In genomic region chr2:88071365-88071764, GRCh38 we compare ENCODE assay signal across 23 cellular contexts. TPM values are rescaled to one million over a fixed set of nuclear protein-coding genes. Genes with fewer than 3 reads are reported as not detected.
DNase-seq lines count a peak whose midpoint lies in the region; ATAC-seq, FAIRE-seq and TF ChIP-seq lines count a peak whose summit lies in the region.
"Had no signal": no experiment of that assay in that cellular context is flagged by ENCODE, and none has a peak within 500 bp of the region (broad histone marks: within the 10 kb centered on the region; RNA-seq: fewer than 3 reads in every experiment).

No MANE protein-coding gene starts in this region.

- H4K20me1 ChIP-seq in K562 (replicated peaks; ENCODE audit: control insufficient read depth, insufficient read depth, low read length) = no peaks in the 10 kb centered on the region

- 47 to 65% (median 55%) methylated on average over 2 of the region's 2 CpGs for WGBS in heart left ventricle, 4 donors
- 36% methylated on average over 2 of the region's 2 CpGs for WGBS in K562 (ENCODE audit: insufficient coverage, low coverage, missing lambda C conversion rate)
- WGBS in mesendoderm (ENCODE audit: extremely low coverage, insufficient coverage, low lambda C conversion rate) = no CpG with 5 or more reads among the region's 2 CpGs

- TF ChIP-seq CTCF in heart left ventricle (IDR thresholded peaks at IDR 0.05) = no peak
- no peak for TF ChIP-seq CTCF in K562 (IDR thresholded peaks at IDR 0.05 in 2 of 3, conservative IDR thresholded peaks at IDR 0.05 in 1 of 3; ENCODE audit: insufficient read depth in 2 of 3, low read depth in 1 of 3, low read length in 3 of 3)
- TF ChIP-seq CTCF in GM13977 (IDR thresholded peaks at IDR 0.05; ENCODE audit: extremely low read depth, insufficient read depth, missing control alignments) = no peak

- no peak overlapping the region for H3K4ac ChIP-seq in mesendoderm (ENCODE audit: low read depth, low read length)

- peaks cover 2 to 4% of the 10 kb centered on the region in 2 donors for H3K9me3 Mint-ChIP-seq in stimulated activated naive B cell treated with anti-CD40 and anti-IgM and Interleukin-4, amounts not matched to agents 10 μg/mL and 1 μg/mL and 100 μg/mL, for 72 hours

- no peak for TF ChIP-seq RAD21 in K562 (CRISPR knock-in tag; conservative IDR thresholded peaks at IDR 0.05 in 1 of 2, IDR thresholded peaks at IDR 0.05 in 1 of 2)

- no peaks in the 10 kb centered on the region for H3K36me3 ChIP-seq in heart left ventricle
- no peaks in the 10 kb centered on the region for H3K36me3 ChIP-seq in K562 (ENCODE audit: control insufficient read depth, insufficient read depth, low read length)
- H3K36me3 ChIP-seq in mesendoderm (ENCODE audit: control insufficient read depth, insufficient read depth, low read length) = no peaks in the 10 kb centered on the region
- H3K36me3 ChIP-seq: Peyer's patch had no signal

- no peak overlapping the region for H2AK5ac ChIP-seq in mesendoderm (ENCODE audit: low read length)

- H3K36me3 Mint-ChIP-seq in stimulated activated naive B cell treated with anti-CD40 and anti-IgM and Interleukin-4, amounts not matched to agents 10 μg/mL and 1 μg/mL and 100 μg/mL, for 72 hours = no peaks in the 10 kb centered on the region
- H3K36me3 Mint-ChIP-seq: CD4-positive, CD25-positive, alpha-beta regulatory T cell had no signal

- H3K9ac ChIP-seq in K562 (ENCODE audit: insufficient read depth in 1 of 2, low read depth in 2 of 2, low read length in 2 of 2) (no peak overlapping the region), mesendoderm (ENCODE audit: low read length) (no peak overlapping the region)
- H3K9ac ChIP-seq: GM23248 had no signal

- H3K27ac ChIP-seq in heart left ventricle (peak overlapping the region in 8 of 12 donors; percentile 10 to 95 (median 52)), K562 (ENCODE audit: extremely low read depth, low read depth, low read length) (no peak overlapping the region), mesendoderm (ENCODE audit: low read depth, low read length) (no peak overlapping the region)
- H3K27ac ChIP-seq: GM23248, Peyer's patch had no signal

- H3K4me3 ChIP-seq in heart left ventricle (peak overlapping the region in 11 of 12 donors; percentile 4 to 66 (median 55)), K562 (no peak overlapping the region), mesendoderm (ENCODE audit: low read length) (no peak overlapping the region)
- H3K4me3 ChIP-seq: GM23248, Peyer's patch had no signal

- no peak for TF ChIP-seq EP300 in K562 (IDR thresholded peaks at IDR 0.05; ENCODE audit: low read length)

- peaks cover 0 to 7% (median 0%) of the 10 kb centered on the region in 12 donors for H3K9me3 ChIP-seq in heart left ventricle
- no peaks in the 10 kb centered on the region for H3K9me3 ChIP-seq in K562 (replicated peaks; ENCODE audit: control insufficient read depth, insufficient read depth, low read depth, low read length)
- H3K9me3 ChIP-seq: Peyer's patch had no signal

- H3K4me1 Mint-ChIP-seq in stimulated activated naive B cell treated with anti-CD40 and anti-IgM and Interleukin-4, amounts not matched to agents 10 μg/mL and 1 μg/mL and 100 μg/mL, for 72 hours = no peaks in the 10 kb centered on the region
- H3K4me1 Mint-ChIP-seq: CD4-positive, CD25-positive, alpha-beta regulatory T cell had no signal

- no peak overlapping the region for H2BK15ac ChIP-seq in mesendoderm (replicated peaks; ENCODE audit: low read depth)

- in situ Hi-C loops in K562 (cut with MboI) = no loop called here
- in situ Hi-C loops in GM13977 (cut with MboI; ENCODE audit: low pct_unique_long_range_greater_than_20kb, low sequenced_read_pairs, unreplicated experiment) = no loop called here

- no peaks in the 10 kb centered on the region for H3K27me3 ChIP-seq in heart left ventricle
- H3K27me3 ChIP-seq in K562 (ENCODE audit: control insufficient read depth in 2 of 2, insufficient read depth in 2 of 2, low read length in 2 of 2) = no peaks in the 10 kb centered on the region
- H3K27me3 ChIP-seq in mesendoderm (ENCODE audit: insufficient read depth, low read length, poor library complexity) = no peaks in the 10 kb centered on the region
- H3K27me3 ChIP-seq: Peyer's patch had no signal

- H3K4me1 ChIP-seq in heart left ventricle (peaks cover 0 to 19% (median 0%) of the 10 kb centered on the region in 12 donors), K562 (replicated peaks in 1 of 2; ENCODE audit: control insufficient read depth in 2 of 2, insufficient read depth in 2 of 2, low read length in 2 of 2) (no peaks in the 10 kb centered on the region; a peak in 1 of 5 replicates), mesendoderm (ENCODE audit: control insufficient read depth, low read depth, low read length) (peaks cover 2% of the 10 kb centered on the region)
- H3K4me1 ChIP-seq: Peyer's patch had no signal

- H3K4me3 Mint-ChIP-seq in stimulated activated naive B cell treated with anti-CD40 and anti-IgM and Interleukin-4, amounts not matched to agents 10 μg/mL and 1 μg/mL and 100 μg/mL, for 72 hours = no peak overlapping the region
- H3K4me3 Mint-ChIP-seq: CD4-positive, CD25-positive, alpha-beta regulatory T cell had no signal

- no TSS peak for BruUV-seq in K562 (replicated peaks; lab: Mats Ljungman, UMichigan)

- H3K23ac ChIP-seq in mesendoderm (ENCODE audit: low read length) = no peak overlapping the region

- no peak overlapping the region for H3K4me2 ChIP-seq in K562 (ENCODE audit: insufficient read depth, low read length)
- H3K4me2 ChIP-seq in mesendoderm (ENCODE audit: low read length) = no peak overlapping the region

- TF ChIP-seq POLR2A in heart left ventricle (IDR thresholded peaks at IDR 0.05) = no peak
- no peak for TF ChIP-seq POLR2A in K562 (conservative IDR thresholded peaks at IDR 0.05)

- H4K8ac ChIP-seq in mesendoderm (ENCODE audit: low read depth, low read length) = no peak overlapping the region

- FAIRE-seq in K562 (lab: Jason Lieb, UNC) = no peak
- FAIRE-seq: G401.6, GM12892 had no signal

- H4K5ac ChIP-seq in mesendoderm (ENCODE audit: low read length) = no peak overlapping the region

- peak overlapping the region; percentile 31 for H3K27ac Mint-ChIP-seq in stimulated activated naive B cell treated with anti-CD40 and anti-IgM and Interleukin-4, amounts not matched to agents 10 μg/mL and 1 μg/mL and 100 μg/mL, for 72 hours
- H3K27ac Mint-ChIP-seq: CD4-positive, CD25-positive, alpha-beta regulatory T cell had no signal

- peaks cover 0 to 5% of the 10 kb centered on the region in 2 donors for H3K27me3 Mint-ChIP-seq in stimulated activated naive B cell treated with anti-CD40 and anti-IgM and Interleukin-4, amounts not matched to agents 10 μg/mL and 1 μg/mL and 100 μg/mL, for 72 hours

- no peak for DNase-seq in heart left ventricle
- no peak for DNase-seq in left ventricle myocardium superior
- no peak for DNase-seq in K562 (ENCODE audit: extremely low read depth in 1 of 4, low spot score in 3 of 4)
- DNase-seq in mesendoderm = peak; percentile 69
- DNase-seq in stimulated activated naive B cell treated with anti-CD40 and anti-IgM and Interleukin-4, amounts not matched to agents 10 μg/mL and 1 μg/mL and 100 μg/mL, for 72 hours = no peak
- no peak for DNase-seq in GM13977 (ENCODE audit: low spot score)
- DNase-seq in activated naive CD4-positive, alpha-beta T cell treated with anti-CD3 and anti-CD28 coated beads, Interleukin-2, amount 50 U/mL, for 16 hours = no peak
- no peak for DNase-seq in NCI-H2107 (lab: John Stamatoyannopoulos, UW)
- DNase-seq: AML-193; Calu3; CD4-positive, CD25-positive, alpha-beta regulatory T cell; DMS79 treated with DMSO at 0.1 percent for 48 hours; GM23248; Karpas-422; MM.1S; NCI-H1105; NCI-H1694 treated with DMSO at 0.1 percent for 48 hours; NCI-H446; NCI-H748 treated with DMSO at 0.1 percent for 48 hours; Peyer's patch; SIG-M5 had no signal

- ATAC-seq in heart left ventricle = no peak
- ATAC-seq in left ventricle myocardium superior = no peak
- ATAC-seq in K562 = peak; percentile 46; the same call in 1 of the 3 replicates
- ATAC-seq in stimulated activated naive B cell treated with anti-CD40 and anti-IgM and Interleukin-4, amounts not matched to agents 10 μg/mL and 1 μg/mL and 100 μg/mL, for 72 hours (replicated peaks) = no peak

- intact Hi-C loops in heart left ventricle (cut with DNase I) (no loop called here), left ventricle myocardium superior (cut with micrococcal nuclease) (no loop called here), K562 (cut with micrococcal nuclease) (no loop called here)

- H2AFZ ChIP-seq in K562 (ENCODE audit: low read depth, low read length) = peak overlapping the region; percentile 6
- H2AFZ ChIP-seq: GM23248 had no signal

- no peak overlapping the region for H2BK120ac ChIP-seq in mesendoderm (ENCODE audit: low read depth, low read length)

- no peaks in the 10 kb centered on the region for H3K79me1 ChIP-seq in mesendoderm (ENCODE audit: low read length)

- H3K18ac ChIP-seq in mesendoderm (ENCODE audit: low read length) = no peak overlapping the region

- H3K79me2 ChIP-seq in K562 (ENCODE audit: control insufficient read depth, insufficient read depth, low read length) (no peaks in the 10 kb centered on the region), mesendoderm (ENCODE audit: control insufficient read depth, insufficient read depth, low read length) (no peaks in the 10 kb centered on the region)

- peak overlapping the region; percentile 15 for H3K56ac ChIP-seq in mesendoderm (ENCODE audit: low read length)

- no peak overlapping the region for H2BK5ac ChIP-seq in mesendoderm (ENCODE audit: low read length)

- POLR2A ChIA-PET in K562 (lab: Yijun Ruan, JAX) = no interaction called here

- no peaks in the 10 kb centered on the region for H3K9me1 ChIP-seq in K562 (ENCODE audit: control insufficient read depth, insufficient read depth, low read length)

- CTCF ChIA-PET in K562 (lab: Yijun Ruan, JAX; ENCODE audit: low intra/inter-chr PET ratio) = no interaction called here

RNA-seq across cellular contexts. Expression of gene SMYD1, which starts 3.7 kb away (rescaled TPM):
- total RNA-seq in heart left ventricle (100 to 1,000 TPM; 132 to 658 (median 404) TPM), left ventricle myocardium superior (492 TPM), K562 (2014; rRNA removed) (not detected in 2 replicates), K562 (2014; rRNA removed; fragmentation: Illumina TruSeq; extraction: Trizol) (not detected in 2 replicates), K562 (2015; rRNA removed; fragmentation: Illumina TruSeq; extraction: Trizol) (not detected in 2 replicates), K562 (2021) (not detected in 2 replicates)
- polyA plus RNA-seq in heart left ventricle (100 to 1,000 TPM; 133 to 157 TPM), K562 (2011; rRNA removed) (not detected in 2 replicates), K562 (2014; fragmentation: Illumina TruSeq; extraction: Trizol) (not detected in 2 replicates), K562 (2014; fragmentation: Nextera tagmentation; extraction: Ambion mirVana) (not detected), K562 (2014; rRNA removed) (not detected in 2 replicates)
- not detected in 2 replicates for total RNA-seq in K562 (2011; cell fraction: chromatin; rRNA removed; ENCODE audit: low replicate concordance)
- total RNA-seq in K562 (2011; cell fraction: nucleolus; rRNA removed) = not detected in 2 replicates
- total RNA-seq in K562 (2011; cell fraction: nucleoplasm; rRNA removed) = not detected in 2 replicates
- polyA plus RNA-seq in K562 (2011; cell fraction: cytosol; rRNA removed) = not detected in 2 replicates
- not detected in 2 replicates for polyA plus RNA-seq in K562 (2011; cell fraction: nucleus; rRNA removed)
- not detected in 2 replicates for polyA plus RNA-seq in K562 (2012)
- polyA minus RNA-seq in K562 (2011; rRNA and poly(A)+ RNA removed) = not detected in 2 replicates
- polyA minus RNA-seq in K562 (2011; cell fraction: cytosol; rRNA and poly(A)+ RNA removed) = not detected in 2 replicates
- not detected in 2 replicates for polyA minus RNA-seq in K562 (2011; cell fraction: nucleus; rRNA and poly(A)+ RNA removed)
- polyA plus RNA-seq in mesendoderm (2013, experiment 1 of 2) = 0.01 TPM
- 0.01 TPM for polyA plus RNA-seq in mesendoderm (2013, experiment 2 of 2)
- total RNA-seq: Calu3; CD4-positive, CD25-positive, alpha-beta regulatory T cell; GM23248 had no signal
- polyA plus RNA-seq: CD4-positive, CD25-positive, alpha-beta regulatory T cell; GM23248 had no signal

RNA-seq across cellular contexts. Expression of gene KRCC1, which starts 15.8 kb away (rescaled TPM):
- total RNA-seq in heart left ventricle (10 to 100 TPM; 19.4 to 25.1 (median 21.7) TPM), left ventricle myocardium superior (24.1 TPM), K562 (2014; rRNA removed) (2.0 and 2.2 TPM in 2 replicates), K562 (2014; rRNA removed; fragmentation: Illumina TruSeq; extraction: Trizol) (4.3 and 4.7 TPM in 2 replicates), K562 (2015; rRNA removed; fragmentation: Illumina TruSeq; extraction: Trizol) (4.0 and 5.3 TPM in 2 replicates), K562 (2021) (1.9 and 2.0 TPM in 2 replicates)
- polyA plus RNA-seq in heart left ventricle (10 to 100 TPM; 18.7 to 19.8 TPM), K562 (2011; rRNA removed) (4.6 and 6.0 TPM in 2 replicates), K562 (2014; fragmentation: Illumina TruSeq; extraction: Trizol) (3.1 and 4.7 TPM in 2 replicates), K562 (2014; fragmentation: Nextera tagmentation; extraction: Ambion mirVana) (1 to 10 TPM; 2.1 TPM), K562 (2014; rRNA removed) (2.2 and 3.3 TPM in 2 replicates)
- total RNA-seq in K562 (2011; cell fraction: chromatin; rRNA removed; ENCODE audit: low replicate concordance) = 0.21 and 1.1 TPM in 2 replicates
- total RNA-seq in K562 (2011; cell fraction: nucleolus; rRNA removed) = 0.67 TPM in 1 of 2 replicates, not detected in the other
- total RNA-seq in K562 (2011; cell fraction: nucleoplasm; rRNA removed) = 0.29 and 0.46 TPM in 2 replicates
- polyA plus RNA-seq in K562 (2011; cell fraction: cytosol; rRNA removed) = 0.98 and 1.6 TPM in 2 replicates
- polyA plus RNA-seq in K562 (2011; cell fraction: nucleus; rRNA removed) = 1.3 and 1.7 TPM in 2 replicates
- 3.5 and 5.6 TPM in 2 replicates for polyA plus RNA-seq in K562 (2012)
- polyA minus RNA-seq in K562 (2011; rRNA and poly(A)+ RNA removed) = 2.2 and 2.7 TPM in 2 replicates
- 0.95 and 1.3 TPM in 2 replicates for polyA minus RNA-seq in K562 (2011; cell fraction: cytosol; rRNA and poly(A)+ RNA removed)
- polyA minus RNA-seq in K562 (2011; cell fraction: nucleus; rRNA and poly(A)+ RNA removed) = 0.54 and 0.89 TPM in 2 replicates
- 11.1 TPM for polyA plus RNA-seq in mesendoderm (2013, experiment 1 of 2)
- 11.1 TPM for polyA plus RNA-seq in mesendoderm (2013, experiment 2 of 2)

RNA-seq across cellular contexts. Expression of gene RNU2-63P, which starts 55.0 kb away (rescaled TPM):
- total RNA-seq in heart left ventricle (not detected), left ventricle myocardium superior (not detected), K562 (2014; rRNA removed) (131 TPM in 1 of 2 replicates, not detected in the other), K562 (2014; rRNA removed; fragmentation: Illumina TruSeq; extraction: Trizol) (236 and 253 TPM in 2 replicates), K562 (2015; rRNA removed; fragmentation: Illumina TruSeq; extraction: Trizol) (169 and 170 TPM in 2 replicates), K562 (2021) (33.0 and 34.0 TPM in 2 replicates)
- polyA plus RNA-seq in heart left ventricle (not detected), K562 (2011; rRNA removed) (20.4 and 169 TPM in 2 replicates), K562 (2014; fragmentation: Illumina TruSeq; extraction: Trizol) (not detected in 2 replicates), K562 (2014; fragmentation: Nextera tagmentation; extraction: Ambion mirVana) (1 to 10 TPM in 1 of 2 experiments, not detected in 1; 5.8 TPM), K562 (2014; rRNA removed) (not detected in 2 replicates)
- total RNA-seq in K562 (2011; cell fraction: chromatin; rRNA removed; ENCODE audit: low replicate concordance) = 96.1 TPM in 1 of 2 replicates, not detected in the other
- 340 and 743 TPM in 2 replicates for total RNA-seq in K562 (2011; cell fraction: nucleolus; rRNA removed)
- total RNA-seq in K562 (2011; cell fraction: nucleoplasm; rRNA removed) = 584 and 1,519 TPM in 2 replicates
- not detected in 2 replicates for polyA plus RNA-seq in K562 (2011; cell fraction: cytosol; rRNA removed)
- 27.2 and 46.0 TPM in 2 replicates for polyA plus RNA-seq in K562 (2011; cell fraction: nucleus; rRNA removed)
- polyA plus RNA-seq in K562 (2012) = not detected in 2 replicates
- polyA minus RNA-seq in K562 (2011; rRNA and poly(A)+ RNA removed) = 74.3 and 391 TPM in 2 replicates
- polyA minus RNA-seq in K562 (2011; cell fraction: cytosol; rRNA and poly(A)+ RNA removed) = 45.0 and 202 TPM in 2 replicates
- polyA minus RNA-seq in K562 (2011; cell fraction: nucleus; rRNA and poly(A)+ RNA removed) = 490 and 616 TPM in 2 replicates
- polyA plus RNA-seq in mesendoderm (2013, experiment 1 of 2) = not detected
- polyA plus RNA-seq in mesendoderm (2013, experiment 2 of 2) = not detected
- total RNA-seq: Calu3, GM23248 had no signal
- polyA plus RNA-seq: GM23248 had no signal

RNA-seq across cellular contexts. Expression of gene FABP1, which starts 56.5 kb away (rescaled TPM):
- not detected for total RNA-seq in heart left ventricle
- polyA plus RNA-seq in heart left ventricle = 1 to 10 TPM in 1 of 2 donors, under 1 TPM in 1; 0.99 to 1.2 TPM
- total RNA-seq in left ventricle myocardium superior = not detected
- not detected in 2 replicates for total RNA-seq in K562 (2011; cell fraction: chromatin; rRNA removed; ENCODE audit: low replicate concordance)
- not detected in 2 replicates for total RNA-seq in K562 (2011; cell fraction: nucleolus; rRNA removed)
- total RNA-seq in K562 (2011; cell fraction: nucleoplasm; rRNA removed) = not detected in 2 replicates
- not detected in 2 replicates for total RNA-seq in K562 (2014; rRNA removed)
- not detected in 2 replicates for total RNA-seq in K562 (2014; rRNA removed; fragmentation: Illumina TruSeq; extraction: Trizol)
- not detected in 2 replicates for total RNA-seq in K562 (2015; rRNA removed; fragmentation: Illumina TruSeq; extraction: Trizol)
- 0.64 and 0.98 TPM in 2 replicates for total RNA-seq in K562 (2021)
- not detected in 2 replicates for polyA plus RNA-seq in K562 (2011; rRNA removed)
- not detected in 2 replicates for polyA plus RNA-seq in K562 (2011; cell fraction: cytosol; rRNA removed)
- polyA plus RNA-seq in K562 (2011; cell fraction: nucleus; rRNA removed) = not detected in 2 replicates
- not detected in 2 replicates for polyA plus RNA-seq in K562 (2012)
- polyA plus RNA-seq in K562 (2014; fragmentation: Illumina TruSeq; extraction: Trizol) = not detected in 2 replicates
- polyA plus RNA-seq in K562 (2014; fragmentation: Nextera tagmentation; extraction: Ambion mirVana) = not detected
- polyA plus RNA-seq in K562 (2014; rRNA removed) = not detected in 2 replicates
- not detected in 2 replicates for polyA minus RNA-seq in K562 (2011; rRNA and poly(A)+ RNA removed)
- not detected in 2 replicates for polyA minus RNA-seq in K562 (2011; cell fraction: cytosol; rRNA and poly(A)+ RNA removed)
- not detected in 2 replicates for polyA minus RNA-seq in K562 (2011; cell fraction: nucleus; rRNA and poly(A)+ RNA removed)
- 0.13 TPM for polyA plus RNA-seq in mesendoderm (2013, experiment 1 of 2)
- polyA plus RNA-seq in mesendoderm (2013, experiment 2 of 2) = not detected
- total RNA-seq: Calu3; CD4-positive, CD25-positive, alpha-beta regulatory T cell; GM23248 had no signal
- polyA plus RNA-seq: CD4-positive, CD25-positive, alpha-beta regulatory T cell; GM23248 had no signal

Comparison
In these comparisons a context has a peak if more than half of its experiments do, and no peak if none do; other contexts are left out.
1. H3K27ac ChIP-seq: peak in heart left ventricle (8 of 12); none in K562 (single experiment) and mesendoderm (single experiment).
2. H3K4me3 ChIP-seq: peak in heart left ventricle (11 of 12); none in K562 (single experiment) and mesendoderm (single experiment).
3. RNA of gene SMYD1, which starts 3.7 kb away (total RNA-seq): 492 TPM in left ventricle myocardium superior (single experiment) and 132 to 658 TPM in heart left ventricle; not detected in K562; every median in the first group is over 100 times any median in the second.
4. RNA of gene RNU2-63P, which starts 55.0 kb away (total RNA-seq): 33.0 to 1,519 TPM in K562; not detected in heart left ventricle and not detected in left ventricle myocardium superior (single experiment); every median in the first group is over 10 times any median in the second.